ENCODE assay signal across 1 cellular context in the genomic region with DNA sequence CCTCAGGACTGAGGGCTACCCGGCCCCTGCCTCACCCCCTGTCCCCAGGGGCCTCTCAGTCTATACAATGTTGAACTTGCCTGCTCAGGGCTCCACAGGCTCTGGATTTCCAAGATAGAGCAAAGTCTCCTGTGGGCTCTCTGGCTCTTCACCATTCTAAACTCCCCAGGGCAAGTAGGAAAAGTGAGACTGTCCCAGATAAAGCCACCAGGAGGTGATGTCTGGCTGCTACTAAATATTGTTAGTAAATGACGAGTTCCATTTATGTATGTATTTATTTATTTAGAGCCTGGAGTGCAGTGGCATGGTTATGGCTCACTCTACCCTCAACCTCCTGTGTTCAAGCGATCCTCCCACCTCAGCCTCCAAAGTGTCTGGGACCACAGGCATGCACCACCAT.
TF ChIP-seq lines count a peak whose summit lies in the region.

No MANE protein-coding gene starts in this region.

TF ChIP-seq in SK-N-SH treated with all-trans-retinoic acid at 6 μM for 48 hours, 23 proteins besides CTCF, POLR2A, EP300 and RAD21 (continued from another document):
- TF ChIP-seq, protein P1, sequence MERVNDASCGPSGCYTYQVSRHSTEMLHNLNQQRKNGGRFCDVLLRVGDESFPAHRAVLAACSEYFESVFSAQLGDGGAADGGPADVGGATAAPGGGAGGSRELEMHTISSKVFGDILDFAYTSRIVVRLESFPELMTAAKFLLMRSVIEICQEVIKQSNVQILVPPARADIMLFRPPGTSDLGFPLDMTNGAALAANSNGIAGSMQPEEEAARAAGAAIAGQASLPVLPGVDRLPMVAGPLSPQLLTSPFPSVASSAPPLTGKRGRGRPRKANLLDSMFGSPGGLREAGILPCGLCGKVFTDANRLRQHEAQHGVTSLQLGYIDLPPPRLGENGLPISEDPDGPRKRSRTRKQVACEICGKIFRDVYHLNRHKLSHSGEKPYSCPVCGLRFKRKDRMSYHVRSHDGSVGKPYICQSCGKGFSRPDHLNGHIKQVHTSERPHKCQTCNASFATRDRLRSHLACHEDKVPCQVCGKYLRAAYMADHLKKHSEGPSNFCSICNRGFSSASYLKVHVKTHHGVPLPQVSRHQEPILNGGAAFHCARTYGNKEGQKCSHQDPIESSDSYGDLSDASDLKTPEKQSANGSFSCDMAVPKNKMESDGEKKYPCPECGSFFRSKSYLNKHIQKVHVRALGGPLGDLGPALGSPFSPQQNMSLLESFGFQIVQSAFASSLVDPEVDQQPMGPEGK (CRISPR knock-in tag; IDR thresholded peaks at IDR 0.05; ENCODE audit: borderline replicate concordance), result no peak
- TF ChIP-seq, protein P2, sequence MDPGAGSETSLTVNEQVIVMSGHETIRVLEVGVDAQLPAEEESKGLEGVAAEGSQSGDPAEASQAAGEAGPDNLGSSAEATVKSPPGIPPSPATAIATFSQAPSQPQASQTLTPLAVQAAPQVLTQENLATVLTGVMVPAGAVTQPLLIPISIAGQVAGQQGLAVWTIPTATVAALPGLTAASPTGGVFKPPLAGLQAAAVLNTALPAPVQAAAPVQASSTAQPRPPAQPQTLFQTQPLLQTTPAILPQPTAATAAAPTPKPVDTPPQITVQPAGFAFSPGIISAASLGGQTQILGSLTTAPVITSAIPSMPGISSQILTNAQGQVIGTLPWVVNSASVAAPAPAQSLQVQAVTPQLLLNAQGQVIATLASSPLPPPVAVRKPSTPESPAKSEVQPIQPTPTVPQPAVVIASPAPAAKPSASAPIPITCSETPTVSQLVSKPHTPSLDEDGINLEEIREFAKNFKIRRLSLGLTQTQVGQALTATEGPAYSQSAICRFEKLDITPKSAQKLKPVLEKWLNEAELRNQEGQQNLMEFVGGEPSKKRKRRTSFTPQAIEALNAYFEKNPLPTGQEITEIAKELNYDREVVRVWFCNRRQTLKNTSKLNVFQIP (CRISPR knock-in tag; IDR thresholded peaks at IDR 0.05; ENCODE audit: borderline replicate concordance, low read depth), result no peak
- TF ChIP-seq ZC3H10 (CRISPR knock-in tag; IDR thresholded peaks at IDR 0.05) (no peak), ZNF8 (CRISPR knock-in tag; IDR thresholded peaks at IDR 0.05) (no peak), RARB (CRISPR knock-in tag; IDR thresholded peaks at IDR 0.05) (no peak), CSDC2 (CRISPR knock-in tag; IDR thresholded peaks at IDR 0.05) (no peak), TCF4 (CRISPR knock-in tag; IDR thresholded peaks at IDR 0.05; ENCODE audit: borderline replicate concordance) (no peak), ZFP3 (CRISPR knock-in tag; IDR thresholded peaks at IDR 0.05) (no peak)
- TF ChIP-seq, protein P3, sequence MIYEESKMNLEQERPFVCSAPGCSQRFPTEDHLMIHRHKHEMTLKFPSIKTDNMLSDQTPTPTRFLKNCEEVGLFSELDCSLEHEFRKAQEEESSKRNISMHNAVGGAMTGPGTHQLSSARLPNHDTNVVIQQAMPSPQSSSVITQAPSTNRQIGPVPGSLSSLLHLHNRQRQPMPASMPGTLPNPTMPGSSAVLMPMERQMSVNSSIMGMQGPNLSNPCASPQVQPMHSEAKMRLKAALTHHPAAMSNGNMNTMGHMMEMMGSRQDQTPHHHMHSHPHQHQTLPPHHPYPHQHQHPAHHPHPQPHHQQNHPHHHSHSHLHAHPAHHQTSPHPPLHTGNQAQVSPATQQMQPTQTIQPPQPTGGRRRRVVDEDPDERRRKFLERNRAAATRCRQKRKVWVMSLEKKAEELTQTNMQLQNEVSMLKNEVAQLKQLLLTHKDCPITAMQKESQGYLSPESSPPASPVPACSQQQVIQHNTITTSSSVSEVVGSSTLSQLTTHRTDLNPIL (CRISPR knock-in tag; IDR thresholded peaks at IDR 0.05; ENCODE audit: low read depth), result no peak
TF ChIP-seq in SK-N-SH treated with all-trans-retinoic acid at 6 μM for 48 hours: peak in this region for 0.
